In the genomic region with DNA sequence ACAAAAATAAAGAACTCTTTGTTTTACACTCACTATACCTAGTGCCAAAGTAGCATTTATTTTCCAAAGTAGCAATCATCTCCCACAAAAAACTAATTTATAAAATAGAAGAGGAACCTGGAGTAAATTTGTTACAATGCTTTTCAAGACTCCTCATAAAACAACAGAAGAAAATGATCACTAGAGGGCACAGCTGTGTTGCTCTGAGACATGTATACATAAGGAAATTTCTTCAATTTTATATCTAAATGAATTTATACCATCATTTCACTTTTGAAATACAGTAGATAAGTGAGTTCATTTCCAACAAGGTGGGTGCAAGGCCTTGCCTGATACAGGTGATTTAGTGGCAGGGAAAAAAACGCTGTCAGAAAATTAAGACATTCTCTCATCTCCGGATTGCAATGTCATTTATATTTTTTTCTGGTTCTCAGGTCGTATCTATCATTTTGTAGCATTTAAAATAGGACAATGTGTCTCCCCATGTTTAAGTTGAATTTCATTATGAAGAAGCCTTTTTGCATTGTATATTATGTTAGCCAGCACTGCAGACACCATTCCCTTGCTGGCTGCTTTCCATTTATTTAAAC, we compare ENCODE assay signal across 9 cellular contexts. TPM values are rescaled to one million over a fixed set of nuclear protein-coding genes. Genes with fewer than 3 reads are reported as not detected.
A peak's percentile ranks its signal among the peaks of the same experiment; 100 is the strongest.
DNase-seq lines count a peak whose midpoint lies in the region; ATAC-seq and TF ChIP-seq lines count a peak whose summit lies in the region.
"Had no signal": no experiment of that assay in that cellular context is flagged by ENCODE, and none has a peak within 500 bp of the region (broad histone marks: within the 10 kb centered on the region; RNA-seq: fewer than 3 reads in every experiment).

No MANE protein-coding gene starts in this region.

- no peaks in the 10 kb centered on the region for H3K4me1 Mint-ChIP-seq in effector memory CD8-positive, alpha-beta T cell (ENCODE audit: low read depth in 2 of 2)
- no peaks in the 10 kb centered on the region for H3K4me1 Mint-ChIP-seq in activated T-helper 1 cell treated with anti-CD3 and anti-CD28 coated beads, Interleukin-12 subunit alpha, Interleukin-12 subunit beta, Interleukin-2, Interleukin-4 antibody, amounts not matched to agents 30 ng/mL and 10 ng/mL and 1 ng/mL, durations not matched to agents 14 hours and 24 hours and 36 hours (ENCODE audit: low read depth)
- H3K4me1 Mint-ChIP-seq: activated CD4-positive, alpha-beta memory T cell treated with anti-CD3 and anti-CD28 coated beads, Interleukin-2, amount 10 ng/mL, durations not matched to agents 7 days and 5 days had no signal

- H3K4me1 ChIP-seq in Peyer's patch (no peaks in the 10 kb centered on the region), tibial artery (peaks cover 0 to 4% (median 2%) of the 10 kb centered on the region in 4 donors)

- no peak overlapping the region for H3K27ac Mint-ChIP-seq in effector memory CD8-positive, alpha-beta T cell
- no peak overlapping the region for H3K27ac Mint-ChIP-seq in activated T-helper 1 cell treated with anti-CD3 and anti-CD28 coated beads, Interleukin-12 subunit alpha, Interleukin-12 subunit beta, Interleukin-2, Interleukin-4 antibody, amounts not matched to agents 30 ng/mL and 10 ng/mL and 1 ng/mL, durations not matched to agents 14 hours and 24 hours and 36 hours
- H3K27ac Mint-ChIP-seq: activated CD4-positive, alpha-beta memory T cell treated with anti-CD3 and anti-CD28 coated beads, Interleukin-2, amount 10 ng/mL, durations not matched to agents 7 days and 5 days had no signal

- H3K36me3 Mint-ChIP-seq in effector memory CD8-positive, alpha-beta T cell (ENCODE audit: insufficient read depth), result no peaks in the 10 kb centered on the region
- no peaks in the 10 kb centered on the region for H3K36me3 Mint-ChIP-seq in activated T-helper 1 cell treated with anti-CD3 and anti-CD28 coated beads, Interleukin-12 subunit alpha, Interleukin-12 subunit beta, Interleukin-2, Interleukin-4 antibody, amounts not matched to agents 30 ng/mL and 10 ng/mL and 1 ng/mL, durations not matched to agents 14 hours and 24 hours and 36 hours (ENCODE audit: low read depth)

- peak in 4 of 6 experiments; percentile 14 to 71 (median 64) for TF ChIP-seq CTCF in Peyer's patch (IDR thresholded peaks at IDR 0.05)
- peak; percentile 25 to 49 for TF ChIP-seq CTCF in tibial artery (IDR thresholded peaks at IDR 0.05)

- DNase-seq in SIG-M5 treated with dmso at 0.1 percent for 504 hours (lab: John Stamatoyannopoulos, UW; ENCODE audit: unreplicated experiment) (peak; percentile 17), SIG-M5 (lab: John Stamatoyannopoulos, UW) (no peak), Peyer's patch (no peak), fibroblast of the conjunctiva (ENCODE audit: low read depth) (peak; percentile 28), tibial artery (no peak), NCI-H1694 (lab: John Stamatoyannopoulos, UW) (no peak)
- no peak for DNase-seq in effector memory CD8-positive, alpha-beta T cell
- DNase-seq in activated T-helper 1 cell treated with anti-CD3 and anti-CD28 coated beads, Interleukin-12 subunit alpha, Interleukin-12 subunit beta, Interleukin-2, Interleukin-4 antibody, amounts not matched to agents 30 ng/mL and 10 ng/mL and 1 ng/mL, durations not matched to agents 14 hours and 24 hours and 36 hours (ENCODE audit: low spot score), result no peak
- DNase-seq: activated CD4-positive, alpha-beta memory T cell treated with anti-CD3 and anti-CD28 coated beads, Interleukin-2, amount 10 ng/mL, durations not matched to agents 7 days and 5 days had no signal

- no peaks in the 10 kb centered on the region for H3K9me3 Mint-ChIP-seq in effector memory CD8-positive, alpha-beta T cell
- no peaks in the 10 kb centered on the region for H3K9me3 Mint-ChIP-seq in activated T-helper 1 cell treated with anti-CD3 and anti-CD28 coated beads, Interleukin-12 subunit alpha, Interleukin-12 subunit beta, Interleukin-2, Interleukin-4 antibody, amounts not matched to agents 30 ng/mL and 10 ng/mL and 1 ng/mL, durations not matched to agents 14 hours and 24 hours and 36 hours
- H3K9me3 Mint-ChIP-seq: activated CD4-positive, alpha-beta memory T cell treated with anti-CD3 and anti-CD28 coated beads, Interleukin-2, amount 10 ng/mL, durations not matched to agents 7 days and 5 days had no signal

- H3K36me3 ChIP-seq in Peyer's patch (no peaks in the 10 kb centered on the region), tibial artery (no peaks in the 10 kb centered on the region)

- H3K4me3 ChIP-seq in Peyer's patch (no peak overlapping the region), tibial artery (no peak overlapping the region)

- no peak for ATAC-seq in effector memory CD8-positive, alpha-beta T cell (replicated peaks)

- no peak overlapping the region for H3K4me3 Mint-ChIP-seq in effector memory CD8-positive, alpha-beta T cell
- no peak overlapping the region for H3K4me3 Mint-ChIP-seq in activated T-helper 1 cell treated with anti-CD3 and anti-CD28 coated beads, Interleukin-12 subunit alpha, Interleukin-12 subunit beta, Interleukin-2, Interleukin-4 antibody, amounts not matched to agents 30 ng/mL and 10 ng/mL and 1 ng/mL, durations not matched to agents 14 hours and 24 hours and 36 hours
- H3K4me3 Mint-ChIP-seq: activated CD4-positive, alpha-beta memory T cell treated with anti-CD3 and anti-CD28 coated beads, Interleukin-2, amount 10 ng/mL, durations not matched to agents 7 days and 5 days had no signal

- no peak for TF ChIP-seq POLR2A in Peyer's patch (IDR thresholded peaks at IDR 0.05)

- H3K9me3 ChIP-seq in Peyer's patch, result no peaks in the 10 kb centered on the region
- H3K9me3 ChIP-seq in tibial artery, result no peaks in the 10 kb centered on the region

- H3K27ac ChIP-seq in Peyer's patch (no peak overlapping the region), tibial artery (no peak overlapping the region)

- no peaks in the 10 kb centered on the region for H3K27me3 Mint-ChIP-seq in effector memory CD8-positive, alpha-beta T cell
- H3K27me3 Mint-ChIP-seq in activated T-helper 1 cell treated with anti-CD3 and anti-CD28 coated beads, Interleukin-12 subunit alpha, Interleukin-12 subunit beta, Interleukin-2, Interleukin-4 antibody, amounts not matched to agents 30 ng/mL and 10 ng/mL and 1 ng/mL, durations not matched to agents 14 hours and 24 hours and 36 hours (ENCODE audit: insufficient read depth), result no peaks in the 10 kb centered on the region

- no peaks in the 10 kb centered on the region for H3K27me3 ChIP-seq in Peyer's patch
- H3K27me3 ChIP-seq in tibial artery, result no peaks in the 10 kb centered on the region

- intact Hi-C loops in tibial artery (cut with DNase I; ENCODE audit: low total_unique reads), result loop anchor here (5.0 kb wide), 1 partner anchor 156 kb away; no protein-coding TSS in a partner anchor
- intact Hi-C loops in activated T-helper 1 cell treated with anti-CD3 and anti-CD28 coated beads, Interleukin-12 subunit alpha, Interleukin-12 subunit beta, Interleukin-2, Interleukin-4 antibody, amounts not matched to agents 30 ng/mL and 10 ng/mL and 1 ng/mL, durations not matched to agents 14 hours and 24 hours and 36 hours (cut with micrococcal nuclease), result loop anchor here (1.0 kb wide), 1 partner anchor 157 kb away; no protein-coding TSS in a partner anchor

RNA-seq across cellular contexts. Expression of a gene that starts 25.3 kb away (rescaled TPM):
- total RNA-seq in Peyer's patch, result 10 to 100 TPM; 19.0 to 55.2 (median 27.8) TPM
- total RNA-seq in activated T-helper 1 cell treated with anti-CD3 and anti-CD28 coated beads, Interleukin-12 subunit alpha, Interleukin-12 subunit beta, Interleukin-2, Interleukin-4 antibody, amounts not matched to agents 30 ng/mL and 10 ng/mL and 1 ng/mL, durations not matched to agents 14 hours and 24 hours and 36 hours, result 0.22 TPM in 1 of 2 replicates, not detected in the other

Comparison
In these comparisons a context has a peak if more than half of its experiments do, and no peak if none do; other contexts are left out.
1. DNase-seq: peak in SIG-M5 treated with dmso at 0.1 percent for 504 hours (single experiment) and fibroblast of the conjunctiva (single experiment); none in SIG-M5 (single experiment), Peyer's patch (0 of 3), tibial artery (0 of 2), effector memory CD8-positive, alpha-beta T cell (0 of 3), NCI-H1694 (single experiment) and activated T-helper 1 cell treated with anti-CD3 and anti-CD28 coated beads, Interleukin-12 subunit alpha, Interleukin-12 subunit beta, Interleukin-2, Interleukin-4 antibody, amounts not matched to agents 30 ng/mL and 10 ng/mL and 1 ng/mL, durations not matched to agents 14 hours and 24 hours and 36 hours (single experiment).
2. RNA of a gene that starts 25.3 kb away (total RNA-seq): 19.0 to 55.2 TPM in Peyer's patch; 0.22 TPM in activated T-helper 1 cell treated with anti-CD3 and anti-CD28 coated beads, Interleukin-12 subunit alpha, Interleukin-12 subunit beta, Interleukin-2, Interleukin-4 antibody, amounts not matched to agents 30 ng/mL and 10 ng/mL and 1 ng/mL, durations not matched to agents 14 hours and 24 hours and 36 hours; every median in the first group is over 10 times any median in the second.